ENCODE assay signal across 31 cellular contexts in the genomic region with DNA sequence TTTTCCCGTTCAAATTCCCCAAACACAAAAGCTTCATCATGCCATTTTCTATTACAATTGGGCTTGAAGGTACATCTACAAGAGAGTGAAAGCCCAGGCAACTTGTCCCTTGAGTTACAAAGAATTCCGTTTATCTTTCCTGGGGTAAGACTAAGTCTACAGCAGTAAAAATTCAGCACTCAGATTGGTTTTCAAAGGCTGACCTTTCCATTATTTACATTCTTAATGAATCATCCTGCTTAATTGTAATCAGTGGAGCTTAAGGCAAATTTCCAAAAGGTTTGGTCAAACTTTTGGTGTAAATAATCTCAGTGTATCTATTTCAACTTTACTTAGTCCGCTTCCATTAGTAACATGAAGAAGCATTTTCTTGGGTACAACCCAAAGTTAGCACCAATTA. TPM values are rescaled to one million over a fixed set of nuclear protein-coding genes. Genes with fewer than 3 reads are reported as not detected.
DNase-seq lines count a peak whose midpoint lies in the region; ATAC-seq, FAIRE-seq and TF ChIP-seq lines count a peak whose summit lies in the region.
"Had no signal": no experiment of that assay in that cellular context is flagged by ENCODE, and none has a peak within 500 bp of the region (broad histone marks: within the 10 kb centered on the region; RNA-seq: fewer than 3 reads in every experiment).

No MANE protein-coding gene starts in this region.

- ATAC-seq in activated naive CD4-positive, alpha-beta T cell treated with anti-CD3 and anti-CD28 coated beads, Interleukin-2, amount 50 U/mL, for 72 hours: no peak
- no peak for ATAC-seq in foreskin keratinocyte
- ATAC-seq: activated CD4-positive, CD25-positive, alpha-beta regulatory T cell treated with anti-CD3 and anti-CD28 coated beads, Interleukin-2, amount 50 U/mL, for 24 hours; left ventricle myocardium superior; naive thymus-derived CD4-positive, alpha-beta T cell; T-cell had no signal

- H3K27ac ChIP-seq in mesenchymal stem cell (ENCODE audit: low read length, poor library complexity, severe bottlenecking) (no peak overlapping the region), transverse colon (peak overlapping the region in 3 of 4 donors; percentile 19 to 56 (median 44)), ovary (no peak overlapping the region), foreskin keratinocyte (no peak overlapping the region)
- H3K27ac ChIP-seq: spleen had no signal

- H2AK5ac ChIP-seq in mesenchymal stem cell (ENCODE audit: low read length, severe bottlenecking): peak overlapping the region; percentile 32

- H3K9ac ChIP-seq in mesenchymal stem cell (ENCODE audit: low read length): no peak overlapping the region

- no peak overlapping the region for H3K4me3 ChIP-seq in bronchial epithelial cell (ENCODE audit: low read depth, low read length)
- no peak overlapping the region for H3K4me3 ChIP-seq in mesenchymal stem cell (ENCODE audit: insufficient read depth in 1 of 2, low read depth in 1 of 2, low read length in 2 of 2)
- no peak overlapping the region for H3K4me3 ChIP-seq in transverse colon
- H3K4me3 ChIP-seq in ovary: no peak overlapping the region
- H3K4me3 ChIP-seq: cardiac muscle cell, esophagus muscularis mucosa, spleen had no signal

- in situ Hi-C loops in transverse colon (cut with MboI; ENCODE audit: low pct_ligation_motif_present in 1 of 4, low pct_unique_long_range_greater_than_20kb in 1 of 4, low sequenced_read_pairs in 3 of 4): no loop called here

- no peak for FAIRE-seq in bronchial epithelial cell (lab: Jason Lieb, UNC)
- FAIRE-seq: D721Med, GM12891, urothelium cell line had no signal

- no peak overlapping the region for H2AFZ ChIP-seq in mesenchymal stem cell (ENCODE audit: low read depth, low read length)

- WGBS in mesenchymal stem cell: 30% methylated on average over 2 of the region's 3 CpGs
- WGBS in transverse colon (ENCODE audit: low coverage in 1 of 2), 2 donors: 78 to 79% methylated on average over 3 of the region's 3 CpGs
- WGBS in ovary, 3 donors: 29 to 48% (median 37%) methylated on average over 3 of the region's 3 CpGs

- TF ChIP-seq POLR2A in transverse colon (IDR thresholded peaks at IDR 0.05) (no peak), ovary (IDR thresholded peaks at IDR 0.05) (no peak), erythroblast (IDR thresholded peaks at IDR 0.05; ENCODE audit: low read length) (no peak)

- H3K23ac ChIP-seq in mesenchymal stem cell (ENCODE audit: low read length in 2 of 2): no peak overlapping the region

- no peak overlapping the region for H3K4me2 ChIP-seq in mesenchymal stem cell (ENCODE audit: low read length, poor library complexity, severe bottlenecking)

- no peaks in the 10 kb centered on the region for H3K79me1 ChIP-seq in mesenchymal stem cell (replicated peaks; ENCODE audit: low read length, poor library complexity, severe bottlenecking)

- no peaks in the 10 kb centered on the region for H3K9me3 Mint-ChIP-seq in activated naive CD4-positive, alpha-beta T cell treated with anti-CD3 and anti-CD28 coated beads, Interleukin-2, amount 50 U/mL, for 72 hours
- H3K9me3 Mint-ChIP-seq: activated CD4-positive, alpha-beta memory T cell treated with anti-CD3 and anti-CD28 coated beads, Interleukin-2, amount 10 ng/mL, durations not matched to agents 7 days and 5 days; immature natural killer cell; T-cell had no signal

- no peak overlapping the region for H3K14ac ChIP-seq in mesenchymal stem cell (ENCODE audit: low read length in 2 of 2)

- peaks cover 6% of the 10 kb centered on the region for H3K4me1 ChIP-seq in mesenchymal stem cell (ENCODE audit: control insufficient read depth, insufficient read depth, low read depth, low read length)
- peaks cover 0 to 14% (median 4%) of the 10 kb centered on the region in 4 donors for H3K4me1 ChIP-seq in transverse colon
- H3K4me1 ChIP-seq in ovary (ENCODE audit: insufficient read depth): peaks cover 15% of the 10 kb centered on the region
- peaks cover 12% of the 10 kb centered on the region for H3K4me1 ChIP-seq in foreskin keratinocyte

- no peaks in the 10 kb centered on the region for H3K36me3 ChIP-seq in bronchial epithelial cell (ENCODE audit: control insufficient read depth, insufficient read depth, low read length)
- no peaks in the 10 kb centered on the region for H3K36me3 ChIP-seq in mesenchymal stem cell (ENCODE audit: control insufficient read depth in 1 of 2, insufficient read depth in 2 of 2, low read depth in 1 of 2, low read length in 2 of 2)
- H3K36me3 ChIP-seq in transverse colon: no peaks in the 10 kb centered on the region
- H3K36me3 ChIP-seq in ovary: no peaks in the 10 kb centered on the region
- H3K36me3 ChIP-seq: cardiac muscle cell, esophagus muscularis mucosa had no signal

- no peak overlapping the region for H3K27ac Mint-ChIP-seq in activated naive CD4-positive, alpha-beta T cell treated with anti-CD3 and anti-CD28 coated beads, Interleukin-2, amount 50 U/mL, for 72 hours
- H3K27ac Mint-ChIP-seq: activated CD4-positive, alpha-beta memory T cell treated with anti-CD3 and anti-CD28 coated beads, Interleukin-2, amount 10 ng/mL, durations not matched to agents 7 days and 5 days; immature natural killer cell; naive thymus-derived CD4-positive, alpha-beta T cell; T-cell had no signal

- intact Hi-C loops in transverse colon (cut with DNase I; ENCODE audit: low total_unique reads): no loop called here
- intact Hi-C loops in ovary (cut with DNase I): no loop called here

- peak overlapping the region in 1 of 2 experiments; percentile 75 for H2BK12ac ChIP-seq in mesenchymal stem cell (ENCODE audit: low read length in 2 of 2)

- TF ChIP-seq CTCF in bronchial epithelial cell (IDR thresholded peaks at IDR 0.05; ENCODE audit: insufficient read depth, low read length, severe bottlenecking) (no peak), transverse colon (IDR thresholded peaks at IDR 0.05) (no peak), ovary (IDR thresholded peaks at IDR 0.05) (no peak), foreskin keratinocyte (conservative IDR thresholded peaks at IDR 0.05) (no peak)

- peak overlapping the region; percentile 78 for H2BK120ac ChIP-seq in mesenchymal stem cell (ENCODE audit: low read depth, low read length)

- no peaks in the 10 kb centered on the region for H3K9me3 ChIP-seq in mesenchymal stem cell (ENCODE audit: control insufficient read depth, low read length)
- H3K9me3 ChIP-seq in transverse colon: no peaks in the 10 kb centered on the region
- H3K9me3 ChIP-seq in ovary: no peaks in the 10 kb centered on the region
- H3K9me3 ChIP-seq: esophagus muscularis mucosa, spleen had no signal

- H4K8ac ChIP-seq in mesenchymal stem cell (ENCODE audit: low read length): peak overlapping the region; percentile 50

- peak overlapping the region in 1 of 2 experiments; percentile 94 for H3K4ac ChIP-seq in mesenchymal stem cell (ENCODE audit: low read depth in 1 of 2, low read length in 2 of 2)

- no peak overlapping the region for H2BK5ac ChIP-seq in mesenchymal stem cell (ENCODE audit: low read depth, low read length, poor library complexity, severe bottlenecking)

- no peaks in the 10 kb centered on the region for H3K36me3 Mint-ChIP-seq in activated naive CD4-positive, alpha-beta T cell treated with anti-CD3 and anti-CD28 coated beads, Interleukin-2, amount 50 U/mL, for 72 hours
- H3K36me3 Mint-ChIP-seq: T-cell had no signal

- H3K27me3 ChIP-seq in bronchial epithelial cell (ENCODE audit: control insufficient read depth, insufficient read depth, low read length) (no peaks in the 10 kb centered on the region), mesenchymal stem cell (ENCODE audit: control insufficient read depth in 1 of 2, insufficient read depth in 1 of 2, low read length in 2 of 2) (no peaks in the 10 kb centered on the region), transverse colon (no peaks in the 10 kb centered on the region), ovary (no peaks in the 10 kb centered on the region), foreskin keratinocyte (no peaks in the 10 kb centered on the region)
- H3K27me3 ChIP-seq: cardiac muscle cell, esophagus muscularis mucosa, spleen had no signal

- peak overlapping the region; percentile 75 for H2BK15ac ChIP-seq in mesenchymal stem cell (ENCODE audit: low read depth, poor library complexity, severe bottlenecking)

- TF ChIP-seq EP300 in transverse colon (IDR thresholded peaks at IDR 0.05; ENCODE audit: low read depth): no peak
- TF ChIP-seq EP300 in ovary (IDR thresholded peaks at IDR 0.05): no peak

- H4K91ac ChIP-seq in mesenchymal stem cell (ENCODE audit: low read length): peak overlapping the region; percentile 35

- H3K18ac ChIP-seq in mesenchymal stem cell (ENCODE audit: low read depth in 1 of 2, low read length in 2 of 2): peak overlapping the region; percentile 54 to 69

- DNase-seq in HCEC 1CT: peak; percentile 51
- DNase-seq in bronchial epithelial cell (ENCODE audit: low read depth): peak; percentile 40
- peak; percentile 70 for DNase-seq in mesenchymal stem cell
- DNase-seq in transverse colon: no peak
- no peak for DNase-seq in ovary
- DNase-seq in erythroblast (lab: John Stamatoyannopoulos, UW): no peak
- DNase-seq in activated naive CD4-positive, alpha-beta T cell treated with anti-CD3 and anti-CD28 coated beads, Interleukin-2, amount 50 U/mL, for 72 hours (ENCODE audit: low spot score in 2 of 2): no peak
- DNase-seq in foreskin keratinocyte: no peak
- DNase-seq: activated CD4-positive, alpha-beta memory T cell treated with anti-CD3 and anti-CD28 coated beads, Interleukin-2, amount 10 ng/mL, durations not matched to agents 7 days and 5 days; activated CD8-positive, alpha-beta memory T cell treated with anti-CD3 and anti-CD28 coated beads, Interleukin-2, amount 50 U/mL, for 48 hours; activated naive CD4-positive, alpha-beta T cell treated with anti-CD3 and anti-CD28 coated beads, Interleukin-2, amount 50 U/mL, for 16 hours; CD4-positive, CD25-positive, alpha-beta regulatory T cell; cortex of kidney; EL; hypothalamus; immature natural killer cell; left ventricle myocardium superior; midbrain; naive thymus-derived CD4-positive, alpha-beta T cell; NCI-H1417 treated with DMSO at 0.1 percent for 48 hours; NCI-H446; NCI-H774; spleen; stimulated activated CD4-positive, alpha-beta T cell treated with anti-CD3 and anti-CD28 coated beads, Interleukin-2, amount 100 ng/mL, for 48 hours; T-cell had no signal

RNA-seq across cellular contexts. Expression of a gene that starts 33.4 kb away (rescaled TPM):
- total RNA-seq in bronchial epithelial cell: 2.6 and 29.7 TPM in 2 replicates
- 135 TPM for polyA plus RNA-seq in mesenchymal stem cell (2013, experiment 1 of 2)
- polyA plus RNA-seq in mesenchymal stem cell (2013, experiment 2 of 2): 140 TPM
- 10 to 100 TPM in 2 of 4 donors, 1 to 10 TPM in 2; 3.0 to 20.2 (median 13.6) TPM for total RNA-seq in transverse colon
- 10 to 100 TPM; 12.8 to 52.7 (median 22.2) TPM for total RNA-seq in ovary
- polyA plus RNA-seq in ovary: 10 to 100 TPM; 11.6 to 31.1 TPM
- 1 to 10 TPM; 8.9 TPM for total RNA-seq in activated naive CD4-positive, alpha-beta T cell treated with anti-CD3 and anti-CD28 coated beads, Interleukin-2, amount 50 U/mL, for 72 hours
- total RNA-seq in foreskin keratinocyte: 30.1 and 36.1 TPM in 2 replicates
- polyA plus RNA-seq in foreskin keratinocyte: 19.8 and 21.8 TPM in 2 replicates

Comparison
In these comparisons a context has a peak if more than half of its experiments do, and no peak if none do; other contexts are left out.
1. DNase-seq: peak in HCEC 1CT (single experiment), bronchial epithelial cell (single experiment) and mesenchymal stem cell (single experiment); none in transverse colon (single experiment), ovary (0 of 5), erythroblast (0 of 2), activated naive CD4-positive, alpha-beta T cell treated with anti-CD3 and anti-CD28 coated beads, Interleukin-2, amount 50 U/mL, for 72 hours (0 of 2) and foreskin keratinocyte (0 of 2).
2. H3K27ac ChIP-seq: peak in transverse colon (3 of 4); none in mesenchymal stem cell (single experiment), ovary (0 of 2) and foreskin keratinocyte (single experiment).